In the genomic region with DNA sequence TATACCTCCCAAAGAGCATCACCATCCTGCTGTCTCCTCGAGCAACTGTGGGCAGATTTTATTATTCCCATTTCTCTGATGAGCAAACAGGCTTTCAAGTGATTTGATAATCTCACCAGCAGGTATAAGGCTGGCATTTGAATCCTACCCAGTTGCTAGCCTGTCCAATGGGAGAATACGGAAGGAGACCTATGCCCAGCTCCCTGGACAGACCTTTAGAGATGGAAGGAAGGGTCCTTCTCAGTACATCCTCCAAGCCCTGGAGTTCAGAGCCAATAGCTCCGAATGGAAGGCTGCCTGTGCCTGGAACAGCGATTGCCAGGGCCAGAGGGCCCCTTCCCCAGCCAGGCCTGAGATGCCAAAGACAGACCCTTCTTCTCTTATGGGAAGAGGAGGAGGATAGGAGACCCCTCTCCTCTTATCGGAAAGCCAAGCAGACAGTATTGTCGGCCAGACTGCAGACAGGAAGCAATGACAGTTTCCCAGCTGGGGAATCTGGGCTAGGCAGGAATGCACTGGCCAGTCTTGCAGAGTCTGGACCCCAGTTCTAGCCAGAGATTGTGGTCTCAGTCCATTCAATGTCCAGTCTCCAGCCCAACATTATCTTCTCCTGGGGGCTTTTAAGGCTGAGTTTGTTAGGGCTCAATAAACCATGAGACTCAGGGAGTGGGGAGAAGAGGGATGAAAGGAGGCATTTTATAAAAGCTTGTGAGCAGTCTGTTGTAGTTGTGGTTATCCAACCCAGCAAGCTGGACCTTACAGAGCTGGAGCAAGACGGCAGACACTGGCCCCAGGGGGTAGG, we compare ENCODE assay signal across 8 cellular contexts. TPM values are rescaled to one million over a fixed set of nuclear protein-coding genes. Genes with fewer than 3 reads are reported as not detected.
DNase-seq lines count a peak whose midpoint lies in the region; ATAC-seq and TF ChIP-seq lines count a peak whose summit lies in the region.

No MANE protein-coding gene starts in this region.

- H3K9me3 Mint-ChIP-seq in central memory CD8-positive, alpha-beta T cell: no peaks in the 10 kb centered on the region

- no peak overlapping the region for H3K56ac ChIP-seq in mesendoderm (ENCODE audit: low read length)

- peak overlapping the region; percentile 25 for H3K9ac ChIP-seq in mesendoderm (ENCODE audit: low read length)

- peak overlapping the region; percentile 16 for H3K4me2 ChIP-seq in mesendoderm (ENCODE audit: low read length)

- H4K5ac ChIP-seq in mesendoderm (ENCODE audit: low read length): no peak overlapping the region

- no peaks in the 10 kb centered on the region for H3K36me3 ChIP-seq in heart left ventricle
- H3K36me3 ChIP-seq in mesendoderm (ENCODE audit: control insufficient read depth, insufficient read depth, low read length): no peaks in the 10 kb centered on the region
- H3K36me3 ChIP-seq in uterus: no peaks in the 10 kb centered on the region

- H3K4me3 Mint-ChIP-seq in central memory CD8-positive, alpha-beta T cell: peak overlapping the region; percentile 87

- H3K27me3 Mint-ChIP-seq in central memory CD8-positive, alpha-beta T cell: no peaks in the 10 kb centered on the region

- H3K9me3 ChIP-seq in heart left ventricle (no peaks in the 10 kb centered on the region), uterus (no peaks in the 10 kb centered on the region)

- no peak for ATAC-seq in heart left ventricle
- ATAC-seq in left ventricle myocardium superior: no peak
- no peak for ATAC-seq in central memory CD8-positive, alpha-beta T cell (replicated peaks; ENCODE audit: extremely low read depth, poor library complexity, severe bottlenecking)
- ATAC-seq in HG03571 (IDR thresholded peaks at IDR 0.05; ENCODE audit: unreplicated experiment): no peak

- no peak overlapping the region for H3K4ac ChIP-seq in mesendoderm (ENCODE audit: low read depth, low read length)

- H3K18ac ChIP-seq in mesendoderm (ENCODE audit: low read length): no peak overlapping the region

- no peak overlapping the region for H4K8ac ChIP-seq in mesendoderm (ENCODE audit: low read depth, low read length)

- TF ChIP-seq CTCF in heart left ventricle (IDR thresholded peaks at IDR 0.05): no peak
- TF ChIP-seq CTCF in uterus (IDR thresholded peaks at IDR 0.05): no peak

- H3K4me1 Mint-ChIP-seq in central memory CD8-positive, alpha-beta T cell: peaks cover 64% of the 10 kb centered on the region

- no peak overlapping the region for H2BK5ac ChIP-seq in mesendoderm (ENCODE audit: low read length)

- H3K23ac ChIP-seq in mesendoderm (ENCODE audit: low read length): peak overlapping the region; percentile 53

- TF ChIP-seq POLR2A in heart left ventricle (IDR thresholded peaks at IDR 0.05) (no peak), uterus (IDR thresholded peaks at IDR 0.05) (no peak)

- H3K79me1 ChIP-seq in mesendoderm (ENCODE audit: low read length): peaks cover 8% of the 10 kb centered on the region

- H3K79me2 ChIP-seq in mesendoderm (ENCODE audit: control insufficient read depth, insufficient read depth, low read length): peaks cover 18% of the 10 kb centered on the region

- H3K27me3 ChIP-seq in heart left ventricle (no peaks in the 10 kb centered on the region), mesendoderm (ENCODE audit: insufficient read depth, low read length, poor library complexity) (no peaks in the 10 kb centered on the region), uterus (no peaks in the 10 kb centered on the region)

- H2AK5ac ChIP-seq in mesendoderm (ENCODE audit: low read length): no peak overlapping the region

- H3K36me3 Mint-ChIP-seq in central memory CD8-positive, alpha-beta T cell (ENCODE audit: insufficient read depth): peaks cover 55% of the 10 kb centered on the region

- peak overlapping the region; percentile 100 for H3K27ac Mint-ChIP-seq in central memory CD8-positive, alpha-beta T cell (ENCODE audit: low read depth)

- no peak for DNase-seq in heart left ventricle
- no peak for DNase-seq in left ventricle myocardium superior
- DNase-seq in central memory CD8-positive, alpha-beta T cell (ENCODE audit: low spot score in 2 of 2): no peak
- DNase-seq in mesendoderm: no peak
- no peak for DNase-seq in uterus
- DNase-seq in DMS153 (lab: John Stamatoyannopoulos, UW): no peak
- DNase-seq in activated effector memory CD4-positive, alpha-beta T cell treated with anti-CD3 and anti-CD28 coated beads, Interleukin-2, amount 50 U/mL, for 16 hours: no peak

- H2BK120ac ChIP-seq in mesendoderm (ENCODE audit: low read depth, low read length): no peak overlapping the region

- intact Hi-C loops in heart left ventricle (cut with DNase I): loop anchor here in 9 of 10 donors (2.0 to 10.0 kb wide), 7 partner anchors 32 to 100 kb away; a partner anchor contains a TSS
- intact Hi-C loops in left ventricle myocardium superior (cut with micrococcal nuclease): no loop called here
- intact Hi-C loops in uterus (cut with DNase I; ENCODE audit: low total_unique reads): no loop called here

- H3K4me3 ChIP-seq in heart left ventricle (peak overlapping the region in 11 of 12 donors; percentile 69 to 95 (median 81)), mesendoderm (ENCODE audit: low read length) (no peak overlapping the region), uterus (peak overlapping the region; percentile 63 to 90)

- H2BK15ac ChIP-seq in mesendoderm (replicated peaks; ENCODE audit: low read depth): no peak overlapping the region

- peak overlapping the region in 10 of 12 donors; percentile 24 to 88 (median 68) for H3K27ac ChIP-seq in heart left ventricle
- H3K27ac ChIP-seq in mesendoderm (ENCODE audit: low read depth, low read length): no peak overlapping the region
- peak overlapping the region; percentile 86 to 92 for H3K27ac ChIP-seq in uterus

- H3K4me1 ChIP-seq in heart left ventricle: peaks cover 0 to 64% (median 48%) of the 10 kb centered on the region in 12 donors
- H3K4me1 ChIP-seq in mesendoderm (ENCODE audit: control insufficient read depth, low read depth, low read length): peaks cover 13% of the 10 kb centered on the region
- peaks cover 0 to 19% of the 10 kb centered on the region in 2 donors for H3K4me1 ChIP-seq in uterus

- WGBS in heart left ventricle, 4 donors: 31 to 55% (median 48%) methylated on average over 7 of the region's 7 CpGs
- no CpG with 5 or more reads among the region's 7 CpGs for WGBS in mesendoderm (ENCODE audit: extremely low coverage, insufficient coverage, low lambda C conversion rate)

RNA-seq across cellular contexts. Expression of a gene that starts 2.0 kb away (rescaled TPM):
- 1 to 10 TPM; 3.1 to 9.0 (median 5.3) TPM for total RNA-seq in heart left ventricle
- 1 to 10 TPM; 2.5 to 3.9 TPM for polyA plus RNA-seq in heart left ventricle
- total RNA-seq in left ventricle myocardium superior: 5.0 TPM
- polyA plus RNA-seq in mesendoderm (2013, experiment 1 of 2): 10.7 TPM
- 11.3 TPM for polyA plus RNA-seq in mesendoderm (2013, experiment 2 of 2)
- total RNA-seq in uterus: 10 to 100 TPM in 1 of 4 donors, 1 to 10 TPM in 3; 4.1 to 19.4 (median 7.3) TPM

RNA-seq across cellular contexts. Expression of a gene that starts 52.1 kb away (rescaled TPM):
- total RNA-seq in heart left ventricle (10 to 100 TPM; 20.8 to 57.6 (median 30.6) TPM), left ventricle myocardium superior (27.3 TPM), uterus (10 to 100 TPM in 2 of 4 donors, 1 to 10 TPM in 2; 2.6 to 18.5 (median 10.3) TPM)
- polyA plus RNA-seq in heart left ventricle: 10 to 100 TPM; 22.0 to 33.3 TPM
- 12.5 TPM for polyA plus RNA-seq in mesendoderm (2013, experiment 1 of 2)
- 11.6 TPM for polyA plus RNA-seq in mesendoderm (2013, experiment 2 of 2)

Comparison
In these comparisons a context has a peak if more than half of its experiments do, and no peak if none do; other contexts are left out.
1. intact Hi-C loops: an anchor here in heart left ventricle (2.0 to 10.0 kb wide); none called in left ventricle myocardium superior and uterus.